ENCODE assay signal across 14 cellular contexts in the genomic region with DNA sequence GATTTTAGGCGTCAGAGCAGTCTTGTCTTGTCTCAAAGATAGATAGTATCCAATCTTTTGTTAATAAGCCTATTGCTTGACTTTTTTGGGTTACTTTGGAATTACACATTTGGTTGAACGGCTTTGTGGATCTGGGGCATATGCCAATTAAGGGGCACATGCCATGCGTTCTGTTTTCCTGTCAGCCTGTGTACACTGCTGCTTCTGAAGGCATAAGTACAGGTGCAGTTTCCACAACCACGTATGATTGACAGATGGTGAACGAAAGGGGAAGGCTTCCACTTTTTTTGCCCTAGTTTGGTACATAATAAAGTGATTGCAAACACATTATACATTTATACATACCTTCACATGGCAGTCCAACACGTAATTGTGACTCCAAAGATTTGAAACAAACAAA.
DNase-seq lines count a peak whose midpoint lies in the region; ATAC-seq and TF ChIP-seq lines count a peak whose summit lies in the region.
"Had no signal": no experiment of that assay in that cellular context is flagged by ENCODE, and none has a peak within 500 bp of the region (broad histone marks: within the 10 kb centered on the region; RNA-seq: fewer than 3 reads in every experiment).

No MANE protein-coding gene starts in this region.

- no peaks in the 10 kb centered on the region for H3K4me1 ChIP-seq in DND-41 (ENCODE audit: insufficient read depth, low read length)
- peaks cover 22% of the 10 kb centered on the region for H3K4me1 ChIP-seq in osteoblast (ENCODE audit: insufficient read depth, low read length)
- H3K4me1 ChIP-seq: BE2C had no signal

- H3K4me3 ChIP-seq in DND-41 (ENCODE audit: low read depth in 1 of 2, low read length in 2 of 2): no peak overlapping the region
- H3K4me3 ChIP-seq in Jurkat, Clone E6-1 (ENCODE audit: low read length): no peak overlapping the region
- no peak overlapping the region for H3K4me3 ChIP-seq in osteoblast (ENCODE audit: insufficient read depth, low read length)
- H3K4me3 ChIP-seq: PC-9, SK-N-MC had no signal

- H3K9me3 ChIP-seq in DND-41 (ENCODE audit: insufficient read depth, low read length, severe bottlenecking): no peaks in the 10 kb centered on the region
- H3K9me3 ChIP-seq in osteoblast (ENCODE audit: low read depth, low read length): no peaks in the 10 kb centered on the region
- H3K9me3 ChIP-seq: BE2C had no signal

- H3K79me2 ChIP-seq in DND-41 (ENCODE audit: insufficient read depth, low read length) (no peaks in the 10 kb centered on the region), osteoblast (ENCODE audit: insufficient read depth, low read length) (peaks cover 37% of the 10 kb centered on the region)

- H3K27ac ChIP-seq in DND-41 (ENCODE audit: low read length): no peak overlapping the region
- H3K27ac ChIP-seq in osteoblast (ENCODE audit: low read depth, low read length): peak overlapping the region; percentile 12
- H3K27ac ChIP-seq: PC-9, SK-N-MC had no signal

- H3K27me3 ChIP-seq in DND-41 (ENCODE audit: insufficient read depth, low read length, poor library complexity): no peaks in the 10 kb centered on the region
- H3K27me3 ChIP-seq in osteoblast (ENCODE audit: insufficient read depth, low read length): no peaks in the 10 kb centered on the region
- H3K27me3 ChIP-seq: BE2C had no signal

- H3K4me2 ChIP-seq in DND-41 (ENCODE audit: insufficient read depth, low read length) (no peak overlapping the region), osteoblast (ENCODE audit: insufficient read depth, low read length) (no peak overlapping the region)
- H3K4me2 ChIP-seq: PC-9 had no signal

- ATAC-seq in DND-41 (ENCODE audit: insufficient read depth, low read depth) (peak; percentile 62), GM19324 (IDR thresholded peaks at IDR 0.05; ENCODE audit: low FRiP score, unreplicated experiment) (no peak), HG03354 (IDR thresholded peaks at IDR 0.05; ENCODE audit: poor library complexity, severe bottlenecking, unreplicated experiment) (no peak), GM18502 (IDR thresholded peaks at IDR 0.05; ENCODE audit: poor library complexity, unreplicated experiment) (no peak)

- no peak for TF ChIP-seq CTCF in DND-41 (IDR thresholded peaks at IDR 0.05; ENCODE audit: borderline replicate concordance, extremely low read depth, low read length, poor library complexity, severe bottlenecking)
- no peak for TF ChIP-seq CTCF in osteoblast (IDR thresholded peaks at IDR 0.05; ENCODE audit: extremely low read depth, low read depth, low read length)

- H2AFZ ChIP-seq in DND-41 (ENCODE audit: low read depth, low read length): no peak overlapping the region
- no peak overlapping the region for H2AFZ ChIP-seq in osteoblast (ENCODE audit: low read length)
- H2AFZ ChIP-seq: PC-9 had no signal

- no peak for DNase-seq in DND-41
- peak; percentile 32 for DNase-seq in Jurkat, Clone E6-1 (ENCODE audit: low read depth, low spot score)
- DNase-seq in cerebellar cortex (ENCODE audit: low spot score): peak; percentile 54
- DNase-seq in osteoblast (ENCODE audit: insufficient read length, low spot score, missing footprints): no peak
- DNase-seq: BE2C; CD4-positive, alpha-beta memory T cell; KG1; NCI-H1105 treated with DMSO at 0.1 percent for 48 hours; NCI-H2029; PC-9 had no signal

- H3K36me3 ChIP-seq in DND-41 (ENCODE audit: insufficient read depth, low read length) (peaks cover 18% of the 10 kb centered on the region), osteoblast (ENCODE audit: insufficient read depth, low read length) (peaks cover 43% of the 10 kb centered on the region)

- H4K20me1 ChIP-seq in DND-41 (ENCODE audit: insufficient read depth, low read length) (no peaks in the 10 kb centered on the region), osteoblast (ENCODE audit: insufficient read depth, low read length) (peaks cover 12% of the 10 kb centered on the region)

- H3K9ac ChIP-seq in DND-41 (ENCODE audit: low read depth, low read length): no peak overlapping the region

Comparison
In these comparisons a context has a peak if more than half of its experiments do, and no peak if none do; other contexts are left out.
1. DNase-seq: peak in Jurkat, Clone E6-1 (single experiment) and cerebellar cortex (single experiment); none in DND-41 (single experiment) and osteoblast (single experiment).